ENCODE assay signal across 18 cellular contexts in the genomic region with DNA sequence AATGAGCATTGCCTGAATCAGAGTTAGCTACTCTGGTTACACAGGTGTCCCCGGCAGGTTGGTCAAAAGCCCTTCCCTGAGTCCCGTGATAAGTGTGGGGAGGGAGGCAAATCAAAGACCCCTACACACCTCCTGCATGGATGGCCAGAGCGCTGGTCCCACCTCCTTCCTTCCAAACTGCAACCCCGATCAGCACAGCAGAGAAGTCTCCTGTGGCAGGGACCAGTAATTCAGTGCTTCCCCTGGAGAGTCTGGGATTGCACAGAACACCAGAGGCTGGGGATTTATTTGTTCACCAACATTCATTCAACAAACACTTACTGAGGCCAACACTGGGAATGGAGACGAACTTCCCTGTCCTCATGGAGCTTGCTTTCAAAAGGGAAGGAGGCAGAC. TPM values are rescaled to one million over a fixed set of nuclear protein-coding genes. Genes with fewer than 3 reads are reported as not detected.
DNase-seq lines count a peak whose midpoint lies in the region; ATAC-seq and TF ChIP-seq lines count a peak whose summit lies in the region.
"Had no signal": no experiment of that assay in that cellular context is flagged by ENCODE, and none has a peak within 500 bp of the region (broad histone marks: within the 10 kb centered on the region; RNA-seq: fewer than 3 reads in every experiment).

No MANE protein-coding gene starts in this region.

- no peak overlapping the region for H3K27ac ChIP-seq in right atrium auricular region
- no peak overlapping the region for H3K27ac ChIP-seq in right cardiac atrium (ENCODE audit: low read length)
- no peak overlapping the region for H3K27ac ChIP-seq in osteoblast (ENCODE audit: low read depth, low read length)
- H3K27ac ChIP-seq in vagina = no peak overlapping the region
- no peak overlapping the region for H3K27ac ChIP-seq in ascending aorta
- H3K27ac ChIP-seq: 22Rv1; A549; BLaER1 treated with 17β-estradiol and CSF1 and Interleukin-3, amounts not matched to agents 10 nM and 100 nM; C4-2B had no signal

- TF ChIP-seq POLR2A in vagina (IDR thresholded peaks at IDR 0.05) = no peak

- TF ChIP-seq CTCF in right atrium auricular region (IDR thresholded peaks at IDR 0.05) (no peak), osteoblast (IDR thresholded peaks at IDR 0.05; ENCODE audit: extremely low read depth, low read depth, low read length) (no peak), vagina (IDR thresholded peaks at IDR 0.05) (no peak), ascending aorta (IDR thresholded peaks at IDR 0.05) (no peak)

- no peak overlapping the region for H3K4me2 ChIP-seq in osteoblast (ENCODE audit: insufficient read depth, low read length)
- H3K4me2 ChIP-seq: A549; BLaER1 treated with 17β-estradiol and CSF1 and Interleukin-3, amounts not matched to agents 10 nM and 100 nM had no signal

- H3K4me1 ChIP-seq in right atrium auricular region (peaks cover 0 to 7% of the 10 kb centered on the region in 2 donors), right cardiac atrium (ENCODE audit: control insufficient read depth, insufficient read depth, low read length) (no peaks in the 10 kb centered on the region), osteoblast (ENCODE audit: insufficient read depth, low read length) (peaks cover 11% of the 10 kb centered on the region), vagina (peaks cover 15% of the 10 kb centered on the region), ascending aorta (peaks cover 4 to 11% of the 10 kb centered on the region in 2 donors)
- H3K4me1 ChIP-seq: A549; BLaER1 treated with 17β-estradiol and CSF1 and Interleukin-3, amounts not matched to agents 10 nM and 100 nM; Caco-2 had no signal

- no peak overlapping the region for H3K4me3 ChIP-seq in right atrium auricular region
- H3K4me3 ChIP-seq in right cardiac atrium (ENCODE audit: low read length) = no peak overlapping the region
- no peak overlapping the region for H3K4me3 ChIP-seq in osteoblast (ENCODE audit: insufficient read depth, low read length)
- H3K4me3 ChIP-seq in vagina = no peak overlapping the region
- H3K4me3 ChIP-seq in ascending aorta = no peak overlapping the region
- H3K4me3 ChIP-seq: A549; BLaER1 treated with 17β-estradiol and CSF1 and Interleukin-3, amounts not matched to agents 10 nM and 100 nM had no signal

- WGBS in right cardiac atrium = 80% methylated on average over 5 of the region's 5 CpGs

- intact Hi-C loops in right cardiac atrium (cut with DNase I) (no loop called here), vagina (cut with DNase I) (no loop called here), ascending aorta (cut with DNase I) (no loop called here)

- H3K36me3 ChIP-seq in right atrium auricular region (no peaks in the 10 kb centered on the region), osteoblast (ENCODE audit: insufficient read depth, low read length) (no peaks in the 10 kb centered on the region), vagina (no peaks in the 10 kb centered on the region), ascending aorta (no peaks in the 10 kb centered on the region)
- H3K36me3 ChIP-seq: BLaER1 treated with 17β-estradiol and CSF1 and Interleukin-3, amounts not matched to agents 10 nM and 100 nM had no signal

- peak; percentile 38 for DNase-seq in right atrium auricular region (ENCODE audit: low spot score)
- DNase-seq in right cardiac atrium = no peak
- DNase-seq in ecto neural progenitor cell (ENCODE audit: low spot score) = peak; percentile 16
- peak; percentile 46 for DNase-seq in osteoblast (ENCODE audit: insufficient read length, low spot score, missing footprints)
- DNase-seq in vagina (ENCODE audit: extremely low spot score in 2 of 2) = peak; percentile 58 to 78
- DNase-seq in ascending aorta (ENCODE audit: low spot score in 2 of 2) = no peak
- DNase-seq in RKO (ENCODE audit: low spot score) = no peak
- DNase-seq: AML-193; Caco-2; Calu3; CD4-positive, alpha-beta T cell; CD8-positive, alpha-beta T cell; DMS79 treated with DMSO at 0.1 percent for 48 hours; GF-D8 had no signal

- H3K79me2 ChIP-seq in osteoblast (ENCODE audit: insufficient read depth, low read length) = no peaks in the 10 kb centered on the region

- H3K9me3 ChIP-seq in right atrium auricular region = no peaks in the 10 kb centered on the region
- no peaks in the 10 kb centered on the region for H3K9me3 ChIP-seq in right cardiac atrium (ENCODE audit: control insufficient read depth, low read length)
- H3K9me3 ChIP-seq in osteoblast (ENCODE audit: low read depth, low read length) = no peaks in the 10 kb centered on the region
- no peaks in the 10 kb centered on the region for H3K9me3 ChIP-seq in vagina
- H3K9me3 ChIP-seq in ascending aorta = no peaks in the 10 kb centered on the region
- H3K9me3 ChIP-seq: A549, Caco-2 had no signal

- no peaks in the 10 kb centered on the region for H4K20me1 ChIP-seq in osteoblast (ENCODE audit: insufficient read depth, low read length)

- H3K27me3 ChIP-seq in right atrium auricular region (no peaks in the 10 kb centered on the region), right cardiac atrium (ENCODE audit: control insufficient read depth, insufficient read depth) (no peaks in the 10 kb centered on the region), osteoblast (ENCODE audit: insufficient read depth, low read length) (peaks cover 18% of the 10 kb centered on the region), vagina (no peaks in the 10 kb centered on the region), ascending aorta (no peaks in the 10 kb centered on the region)

- no peak overlapping the region for H2AFZ ChIP-seq in osteoblast (ENCODE audit: low read length)

- ATAC-seq in right cardiac atrium = no peak
- ATAC-seq: CD8-positive, alpha-beta T cell had no signal

RNA-seq across cellular contexts. Expression of a gene that starts 46.2 kb away (rescaled TPM):
- total RNA-seq in right atrium auricular region (10 to 100 TPM; 21.2 to 21.4 TPM), right cardiac atrium (10 to 100 TPM; 26.2 to 31.2 (median 27.2) TPM), osteoblast (32.7 and 39.4 TPM in 2 replicates), vagina (43.2 TPM), ascending aorta (19.1 TPM)
- 23.7 TPM for polyA plus RNA-seq in right cardiac atrium

RNA-seq across cellular contexts. Expression of a gene that starts 46.6 kb away (rescaled TPM):
- total RNA-seq in right atrium auricular region (1 to 10 TPM in 1 of 2 donors, under 1 TPM in 1; 0.67 to 1.2 TPM), right cardiac atrium (1 to 10 TPM; 2.8 to 3.0 (median 2.9) TPM), osteoblast (8.8 and 9.4 TPM in 2 replicates), vagina (45.4 TPM), ascending aorta (186 TPM)
- polyA plus RNA-seq in right cardiac atrium = 1.4 TPM

Comparison
In these comparisons a context has a peak if more than half of its experiments do, and no peak if none do; other contexts are left out.
1. DNase-seq: peak in right atrium auricular region (single experiment), ecto neural progenitor cell (single experiment), osteoblast (single experiment) and vagina (2 of 2); none in right cardiac atrium (0 of 3), ascending aorta (0 of 2) and RKO (single experiment).